In the genomic region with DNA sequence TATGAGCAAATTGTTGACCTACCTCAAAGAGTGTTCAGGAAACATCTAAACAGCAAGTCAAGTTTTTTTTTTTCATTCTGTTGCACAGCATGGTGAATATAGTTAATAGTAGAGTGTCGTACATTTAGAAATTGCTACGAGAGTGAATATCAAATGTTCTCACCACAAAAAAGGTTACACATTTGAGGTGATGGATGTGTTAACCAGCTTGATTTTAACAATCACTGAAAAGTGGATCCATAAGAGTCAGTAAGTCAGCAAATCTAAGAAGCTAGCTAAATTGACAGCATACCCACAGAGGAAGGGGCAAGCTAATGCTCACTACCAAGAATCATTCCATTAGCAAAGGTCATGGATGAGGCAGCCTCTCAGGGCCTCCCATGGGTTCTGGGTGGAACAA, we compare ENCODE assay signal across 18 cellular contexts.
"Had no signal": no experiment of that assay in that cellular context is flagged by ENCODE, and none has a peak within 500 bp of the region (broad histone marks: within the 10 kb centered on the region; RNA-seq: fewer than 3 reads in every experiment).

No MANE protein-coding gene starts in this region.

- H3K36me3 ChIP-seq: esophagus muscularis mucosa, gastroesophageal sphincter, heart left ventricle, left lung, lower lobe of right lung had no signal

- H3K4me1 ChIP-seq: esophagus muscularis mucosa, foreskin keratinocyte, gastroesophageal sphincter, heart left ventricle, left lung, lower lobe of right lung had no signal

- H3K36me3 Mint-ChIP-seq: mesothelial cell of epicardium had no signal

- ATAC-seq: foreskin keratinocyte, gastroesophageal sphincter, heart left ventricle, left cardiac atrium, left lung, left ventricle myocardium superior, lower lobe of right lung, mucosa of descending colon had no signal

- H3K79me2 ChIP-seq: hepatocyte had no signal

- H3K27ac ChIP-seq: coronary artery, dorsolateral prefrontal cortex, esophagus muscularis mucosa, foreskin keratinocyte, gastroesophageal sphincter, heart left ventricle, hepatocyte, left lung, lower lobe of right lung had no signal

- H3K9me3 Mint-ChIP-seq: mesothelial cell of epicardium had no signal

- H3K4me3 Mint-ChIP-seq: mesothelial cell of epicardium had no signal

- H3K4me3 ChIP-seq: coronary artery, dorsolateral prefrontal cortex, esophagus muscularis mucosa, gastroesophageal sphincter, heart left ventricle, hepatocyte, left lung, lower lobe of right lung, mucosa of descending colon had no signal

- H3K27ac Mint-ChIP-seq: mesothelial cell of epicardium had no signal

- H3K9me3 ChIP-seq: esophagus muscularis mucosa, gastroesophageal sphincter, heart left ventricle, left lung, lower lobe of right lung, mucosa of descending colon had no signal

- H3K27me3 ChIP-seq: dorsolateral prefrontal cortex, esophagus muscularis mucosa, foreskin keratinocyte, gastroesophageal sphincter, heart left ventricle, hepatocyte, left lung had no signal

- H3K4me2 ChIP-seq: hepatocyte had no signal

- DNase-seq: dermis blood vessel endothelial cell; dorsolateral prefrontal cortex; effector CD4-positive, alpha-beta T cell; effector memory CD4-positive, alpha-beta T cell; foreskin keratinocyte; heart left ventricle; hypothalamus; left cardiac atrium; left lung; left ventricle myocardium superior; lower lobe of right lung; mesenchymal stem cell; mucosa of descending colon had no signal

- H2AFZ ChIP-seq: hepatocyte had no signal
